In the genomic region with DNA sequence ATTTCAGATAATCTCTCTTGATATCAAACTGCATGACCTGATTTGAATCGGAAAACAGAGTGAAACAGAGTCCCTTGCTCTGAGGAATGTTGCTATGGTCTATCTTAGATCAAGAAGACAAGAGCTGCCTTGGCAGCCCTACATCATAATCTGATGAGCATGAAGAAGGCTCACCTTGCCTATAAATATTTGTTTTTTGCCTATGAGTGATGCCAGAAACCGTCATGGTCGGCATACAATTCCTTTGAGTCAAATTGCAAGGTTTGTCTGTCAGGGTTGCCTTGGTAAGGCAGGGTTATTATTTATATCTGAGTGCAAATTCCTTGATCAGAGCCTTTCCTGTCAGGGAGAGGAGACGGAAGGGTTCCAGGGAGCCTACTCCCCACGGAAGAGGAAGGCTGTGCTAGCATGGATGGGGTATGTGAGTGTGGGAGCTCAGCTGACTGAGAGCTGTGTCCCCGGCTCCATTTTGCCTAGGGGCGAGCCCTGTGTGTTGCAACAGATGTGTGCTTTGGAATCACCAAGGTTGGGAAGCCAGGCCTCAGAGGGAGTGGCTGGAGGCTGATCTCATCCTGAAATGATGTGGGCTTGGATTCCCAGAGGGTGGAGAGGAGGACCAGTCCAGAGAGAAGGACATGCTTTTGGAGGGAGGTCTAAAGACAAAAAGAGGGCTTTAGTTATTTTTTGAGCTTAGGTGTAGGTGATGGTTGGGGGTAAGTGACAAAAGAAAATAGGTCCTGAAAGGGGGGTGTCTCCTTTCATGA, we compare ENCODE assay signal across 15 cellular contexts. TPM values are rescaled to one million over a fixed set of nuclear protein-coding genes. Genes with fewer than 3 reads are reported as not detected.
DNase-seq lines count a peak whose midpoint lies in the region; ATAC-seq and TF ChIP-seq lines count a peak whose summit lies in the region.
"Had no signal": no experiment of that assay in that cellular context is flagged by ENCODE, and none has a peak within 500 bp of the region (broad histone marks: within the 10 kb centered on the region; RNA-seq: fewer than 3 reads in every experiment).

No MANE protein-coding gene starts in this region.

- ATAC-seq in RWPE2 (ENCODE audit: low read depth) = peak; percentile 94
- ATAC-seq in omental fat pad (ENCODE audit: low FRiP score) = peak; percentile 66
- no peak for ATAC-seq in HG03280 (IDR thresholded peaks at IDR 0.05; ENCODE audit: unreplicated experiment)

- H3K36me3 ChIP-seq in RWPE2 (ENCODE audit: low read depth) = no peaks in the 10 kb centered on the region
- H3K36me3 ChIP-seq: cardiac muscle cell had no signal

- DNase-seq in EL (peak; percentile 92), RWPE2 (ENCODE audit: low spot score) (peak; percentile 60), fibroblast of pulmonary artery (ENCODE audit: low read depth) (peak; percentile 62), omental fat pad (ENCODE audit: low spot score) (no peak), NOMO-1 treated with DMSO at 0.1 percent for 48 hours (lab: John Stamatoyannopoulos, UW; ENCODE audit: unreplicated experiment) (no peak), Ammon's horn (ENCODE audit: low spot score) (no peak), CD1c-positive myeloid dendritic cell (ENCODE audit: extremely low spot score) (no peak)
- DNase-seq: CD8-positive, alpha-beta memory T cell; naive B cell; NCI-H2227 treated with DMSO at 0.1 percent for 48 hours; stimulated activated CD4-positive, alpha-beta T cell treated with anti-CD3 and anti-CD28 coated beads, Interleukin-1b, Interleukin-23, amount 100 ng/mL, for 48 hours had no signal

- no peak for TF ChIP-seq CTCF in RWPE2 (IDR thresholded peaks at IDR 0.05; ENCODE audit: poor library complexity, severe bottlenecking)
- TF ChIP-seq CTCF in fibroblast of pulmonary artery (IDR thresholded peaks at IDR 0.05; ENCODE audit: low read length, missing control alignments) = no peak
- TF ChIP-seq CTCF in omental fat pad (IDR thresholded peaks at IDR 0.05) = no peak

- peak overlapping the region; percentile 50 for H3K27ac ChIP-seq in RWPE2 (ENCODE audit: poor library complexity, severe bottlenecking)
- H3K27ac ChIP-seq: cardiac muscle cell had no signal

- H3K4me3 ChIP-seq in RWPE2 (ENCODE audit: severe bottlenecking) = no peak overlapping the region
- H3K4me3 ChIP-seq in fibroblast of pulmonary artery (replicated peaks; ENCODE audit: low read depth, low read length) = no peak overlapping the region
- H3K4me3 ChIP-seq: cardiac muscle cell, GM12878 had no signal

- peaks cover 23% of the 10 kb centered on the region for H3K4me1 ChIP-seq in RWPE2 (ENCODE audit: insufficient read depth, poor library complexity, severe bottlenecking)

- no peaks in the 10 kb centered on the region for H3K27me3 ChIP-seq in RWPE2 (ENCODE audit: insufficient read depth, poor library complexity, severe bottlenecking)
- H3K27me3 ChIP-seq: cardiac muscle cell had no signal

- no peaks in the 10 kb centered on the region for H3K9me3 ChIP-seq in RWPE2 (ENCODE audit: severe bottlenecking)

RNA-seq across cellular contexts. Expression of a gene that starts 43.6 kb away (rescaled TPM):
- total RNA-seq in omental fat pad = under 1 TPM; 0.12 to 0.46 (median 0.20) TPM
- total RNA-seq: activated CD8-positive, alpha-beta memory T cell treated with anti-CD3 and anti-CD28 coated beads for 36 hours; CD8-positive, alpha-beta memory T cell had no signal

Comparison
In these comparisons a context has a peak if more than half of its experiments do, and no peak if none do; other contexts are left out.
1. DNase-seq: peak in EL (single experiment), RWPE2 (single experiment) and fibroblast of pulmonary artery (single experiment); none in omental fat pad (single experiment), NOMO-1 treated with DMSO at 0.1 percent for 48 hours (single experiment), Ammon's horn (single experiment) and CD1c-positive myeloid dendritic cell (single experiment).